8 cellular contexts compared by ENCODE assay signal in genomic region chr19:1067341-1068103, GRCh38. TPM values are rescaled to one million over a fixed set of nuclear protein-coding genes. Genes with fewer than 3 reads are reported as not detected.
DNase-seq lines count a peak whose midpoint lies in the region; ATAC-seq and TF ChIP-seq lines count a peak whose summit lies in the region.

No MANE protein-coding gene starts in this region.

- no peaks in the 10 kb centered on the region; the same call in 1 of the 2 replicates for H3K36me3 ChIP-seq in iPS DF 6.9 (ENCODE audit: control insufficient read depth, insufficient read depth, low read length)
- no peaks in the 10 kb centered on the region for H3K36me3 ChIP-seq in thoracic aorta

- no CpG with 5 or more reads among the region's 40 CpGs for WGBS in iPS DF 6.9 (ENCODE audit: insufficient coverage, insufficient read length)

- H3K9me3 ChIP-seq in iPS DF 6.9 (ENCODE audit: control insufficient read depth, insufficient read depth, low read length) (no peaks in the 10 kb centered on the region), thoracic aorta (no peaks in the 10 kb centered on the region)

- POLR2A ChIA-PET in activated CD4-positive, alpha-beta memory T cell treated with anti-CD3 and anti-CD28 coated beads for 36 hours (lab: Charles Lee), result interaction anchor here (0.5 to 5.1 kb wide), 14 partner anchors 8 to 201 kb away, joined by 3 to 55 read pairs (median 4); partner anchors contain the start of genes ABCA7, CIRBP, CNN2 and GPX4

- H3K27ac Mint-ChIP-seq in Calu3 (ENCODE audit: unreplicated experiment), result no peak overlapping the region
- H3K27ac Mint-ChIP-seq in activated CD4-positive, alpha-beta memory T cell treated with anti-CD3 and anti-CD28 coated beads for 36 hours, result peak overlapping the region; percentile 91

- no TSS peak for BruUV-seq in Calu3 (replicated peaks; lab: Mats Ljungman, UMichigan)

- H3K27me3 ChIP-seq in iPS DF 6.9 (ENCODE audit: control insufficient read depth, insufficient read depth, low read length) (no peaks in the 10 kb centered on the region), thoracic aorta (replicated peaks; ENCODE audit: insufficient read depth) (no peaks in the 10 kb centered on the region)

- H3K4me1 Mint-ChIP-seq in Calu3 (ENCODE audit: low read depth, unreplicated experiment), result peaks cover 10% of the 10 kb centered on the region
- H3K4me1 Mint-ChIP-seq in activated CD4-positive, alpha-beta memory T cell treated with anti-CD3 and anti-CD28 coated beads for 36 hours (ENCODE audit: low read depth), result peaks cover 35% of the 10 kb centered on the region

- H3K4me1 ChIP-seq in iPS DF 6.9 (ENCODE audit: control insufficient read depth, insufficient read depth, low read length) (peaks cover 10% of the 10 kb centered on the region), thoracic aorta (ENCODE audit: control insufficient read depth in 1 of 2, low read depth in 2 of 2) (peaks cover 14 to 63% of the 10 kb centered on the region in 2 donors)

- peak overlapping the region; percentile 58 for H3K4me3 Mint-ChIP-seq in Calu3 (ENCODE audit: low read depth, unreplicated experiment)
- peak overlapping the region; percentile 88 for H3K4me3 Mint-ChIP-seq in activated CD4-positive, alpha-beta memory T cell treated with anti-CD3 and anti-CD28 coated beads for 36 hours

- H3K27ac ChIP-seq in iPS DF 6.9 (ENCODE audit: low read length) (no peak overlapping the region), thoracic aorta (peak overlapping the region; percentile 22 to 26)

- peaks cover 33% of the 10 kb centered on the region for H3K36me3 Mint-ChIP-seq in Calu3 (ENCODE audit: insufficient read depth, unreplicated experiment)
- peaks cover 21% of the 10 kb centered on the region for H3K36me3 Mint-ChIP-seq in activated CD4-positive, alpha-beta memory T cell treated with anti-CD3 and anti-CD28 coated beads for 36 hours

- ATAC-seq in HG02798 (IDR thresholded peaks at IDR 0.05; ENCODE audit: poor library complexity, unreplicated experiment) (peak; percentile 15), thoracic aorta (ENCODE audit: insufficient number of reproducible peaks, low FRiP score, low read depth) (no peak), HG02981 (IDR thresholded peaks at IDR 0.05; ENCODE audit: unreplicated experiment) (no peak)

- TF ChIP-seq CTCF in Calu3 (IDR thresholded peaks at IDR 0.05; ENCODE audit: unreplicated experiment) (no peak), thoracic aorta (IDR thresholded peaks at IDR 0.05) (no peak)

- DNase-seq in Calu3 (no peak), iPS DF 6.9 (ENCODE audit: low read depth, low spot score) (no peak), thoracic aorta (ENCODE audit: low spot score) (no peak), dedifferentiated amniotic fluid mesenchymal stem cell (ENCODE audit: extremely low spot score) (no peak), anterior cingulate cortex (lab: John Stamatoyannopoulos, UW) (no peak)
- no peak for DNase-seq in activated CD4-positive, alpha-beta memory T cell treated with anti-CD3 and anti-CD28 coated beads for 36 hours

- peak overlapping the region; percentile 23; the same call in 1 of the 2 replicates for H3K4me3 ChIP-seq in iPS DF 6.9 (ENCODE audit: low read length)
- peak overlapping the region; percentile 68 for H3K4me3 ChIP-seq in thoracic aorta

- H3K27me3 Mint-ChIP-seq in Calu3 (ENCODE audit: unreplicated experiment), result no peaks in the 10 kb centered on the region
- no peaks in the 10 kb centered on the region for H3K27me3 Mint-ChIP-seq in activated CD4-positive, alpha-beta memory T cell treated with anti-CD3 and anti-CD28 coated beads for 36 hours

- CTCF ChIA-PET in Calu3 (lab: Charles Lee), result interaction anchor here (0.7 kb wide), 1 partner anchor 34 kb away, joined by 5 read pairs; no protein-coding TSS in a partner anchor
- CTCF ChIA-PET in activated CD4-positive, alpha-beta memory T cell treated with anti-CD3 and anti-CD28 coated beads for 36 hours (lab: Charles Lee), result interaction anchor here (0.8 to 5.2 kb wide), 14 partner anchors 9 to 202 kb away, joined by 3 to 41 read pairs (median 6); partner anchors contain the start of genes ABCA7, CIRBP, CNN2 and RNU6-2

- no peaks in the 10 kb centered on the region for H3K9me3 Mint-ChIP-seq in Calu3 (ENCODE audit: low read depth, unreplicated experiment)
- no peaks in the 10 kb centered on the region for H3K9me3 Mint-ChIP-seq in activated CD4-positive, alpha-beta memory T cell treated with anti-CD3 and anti-CD28 coated beads for 36 hours

- intact Hi-C loops in Calu3 (cut with micrococcal nuclease; ENCODE audit: unreplicated experiment), result no loop called here
- intact Hi-C loops in activated CD4-positive, alpha-beta memory T cell treated with anti-CD3 and anti-CD28 coated beads for 36 hours (cut with micrococcal nuclease), result loop anchor here (1.0 to 2.0 kb wide), 3 partner anchors 15 to 35 kb away; partner anchors contain the start of genes ABCA7 and GPX4

RNA-seq across cellular contexts. Expression of gene ARHGAP45, which starts 0.6 kb away (rescaled TPM):
- total RNA-seq in Calu3 (2022) (10.4 and 12.0 TPM in 2 replicates), thoracic aorta (10 to 100 TPM; 37.9 to 42.6 TPM)
- total RNA-seq in activated CD4-positive, alpha-beta memory T cell treated with anti-CD3 and anti-CD28 coated beads for 36 hours, result 100 to 1,000 TPM; 136 to 142 TPM

RNA-seq across cellular contexts. Expression of gene ABCA7, which starts 27.6 kb away (rescaled TPM):
- total RNA-seq in Calu3 (2022) (22.7 and 24.3 TPM in 2 replicates), thoracic aorta (1 to 10 TPM; 6.0 to 7.0 TPM)
- 10 to 100 TPM; 28.3 to 29.3 TPM for total RNA-seq in activated CD4-positive, alpha-beta memory T cell treated with anti-CD3 and anti-CD28 coated beads for 36 hours

RNA-seq across cellular contexts. Expression of gene POLR2E, which starts 27.7 kb away (rescaled TPM):
- total RNA-seq in Calu3 (2022) (141 and 144 TPM in 2 replicates), thoracic aorta (100 to 1,000 TPM; 129 to 149 TPM)
- total RNA-seq in activated CD4-positive, alpha-beta memory T cell treated with anti-CD3 and anti-CD28 coated beads for 36 hours, result 100 to 1,000 TPM; 204 to 207 TPM

RNA-seq across cellular contexts. Expression of gene GPX4, which starts 36.3 kb away (rescaled TPM):
- total RNA-seq in Calu3 (2022) (246 and 251 TPM in 2 replicates), thoracic aorta (100 to 1,000 TPM; 259 to 441 TPM)
- 100 to 1,000 TPM; 274 to 275 TPM for total RNA-seq in activated CD4-positive, alpha-beta memory T cell treated with anti-CD3 and anti-CD28 coated beads for 36 hours

RNA-seq across cellular contexts. Expression of gene CNN2, which starts 41.1 kb away (rescaled TPM):
- 135 and 151 TPM in 2 replicates for total RNA-seq in Calu3 (2022)
- total RNA-seq in activated CD4-positive, alpha-beta memory T cell treated with anti-CD3 and anti-CD28 coated beads for 36 hours, result 100 to 1,000 TPM; 123 to 130 TPM
- total RNA-seq in thoracic aorta, result 100 to 1,000 TPM in 1 of 2 donors, 10 to 100 TPM in 1; 96.9 to 193 TPM
